In the genomic region with DNA sequence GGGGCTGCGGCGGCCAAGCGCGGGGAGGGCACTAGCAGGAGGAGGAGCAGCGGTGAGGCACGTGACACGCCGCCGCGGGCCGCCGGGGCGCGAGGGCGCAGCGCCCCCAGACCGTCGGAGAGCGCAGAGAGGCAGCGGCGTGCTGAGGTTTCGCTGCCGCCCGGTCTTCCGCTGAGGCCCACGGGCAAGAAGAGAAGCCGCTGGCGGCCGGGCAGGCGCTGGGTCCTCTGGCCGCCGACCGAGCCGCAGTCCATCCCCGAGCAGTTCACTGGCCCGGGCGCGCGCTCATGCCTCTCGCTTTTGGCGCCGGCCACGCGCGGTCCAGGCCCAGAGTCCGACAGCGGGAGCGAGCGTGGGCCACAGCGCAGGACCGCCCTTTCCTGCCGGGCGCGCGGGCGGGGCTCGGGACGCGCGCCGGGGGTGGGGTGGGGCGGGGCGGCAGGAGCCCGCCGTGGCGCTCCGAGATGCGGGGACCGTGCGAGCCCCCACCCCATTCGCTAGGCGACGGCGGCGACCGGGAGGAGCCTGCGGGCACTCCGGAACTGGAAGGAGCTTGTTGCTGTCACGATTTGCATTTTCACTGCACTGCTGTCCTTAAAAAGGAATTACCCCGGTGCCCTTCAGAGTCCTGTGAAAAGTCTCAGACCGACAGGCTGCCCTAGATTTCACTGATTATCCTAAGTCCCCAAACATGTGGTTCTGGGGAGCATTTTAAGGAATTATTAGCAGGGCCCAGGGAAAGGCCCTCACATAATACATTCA, we compare ENCODE assay signal across 1 cellular context.
TF ChIP-seq lines count a peak whose summit lies in the region.

A gene with protein sequence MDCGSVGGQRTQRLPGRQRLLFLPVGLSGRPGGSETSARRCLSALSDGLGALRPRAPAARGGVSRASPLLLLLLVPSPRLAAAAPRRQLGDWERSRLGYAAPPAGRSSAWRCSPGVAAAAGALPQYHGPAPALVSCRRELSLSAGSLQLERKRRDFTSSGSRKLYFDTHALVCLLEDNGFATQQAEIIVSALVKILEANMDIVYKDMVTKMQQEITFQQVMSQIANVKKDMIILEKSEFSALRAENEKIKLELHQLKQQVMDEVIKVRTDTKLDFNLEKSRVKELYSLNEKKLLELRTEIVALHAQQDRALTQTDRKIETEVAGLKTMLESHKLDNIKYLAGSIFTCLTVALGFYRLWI (minus strand): TSS at position 382 of the 762 bp plus-strand sequence. CDS start 128 bp downstream, at position 254.

TF ChIP-seq in WTC11, 78 proteins besides CTCF, POLR2A, EP300 and RAD21 (continued from another document):
- TF ChIP-seq PRRX2 (CRISPR knock-in tag; IDR thresholded peaks at IDR 0.05) (no peak), ZNF416 (CRISPR knock-in tag; IDR thresholded peaks at IDR 0.05) (peak; percentile 11; the same call in 1 of the 2 replicates)
